Comparison of ENCODE assay signal across 8 cellular contexts in genomic region chr3:196638922-196639516, GRCh38. TPM values are rescaled to one million over a fixed set of nuclear protein-coding genes. Genes with fewer than 3 reads are reported as not detected.
DNase-seq lines count a peak whose midpoint lies in the region; ATAC-seq and TF ChIP-seq lines count a peak whose summit lies in the region.

No MANE protein-coding gene starts in this region.

- peak overlapping the region; percentile 70 for H3K4me3 Mint-ChIP-seq in CD8-positive, alpha-beta T cell
- peak overlapping the region; percentile 60; the same call in 1 of the 2 replicates for H3K4me3 Mint-ChIP-seq in HFFc6
- H3K4me3 Mint-ChIP-seq in activated CD4-positive, alpha-beta memory T cell treated with anti-CD3 and anti-CD28 coated beads for 36 hours: peak overlapping the region; percentile 88
- peak overlapping the region; percentile 87 to 92 for H3K4me3 Mint-ChIP-seq in stimulated activated naive CD8-positive, alpha-beta T cell treated with anti-CD3 and anti-CD28 coated beads, Interleukin-15, amount 100 ng/mL, for 72 hours

- no peaks in the 10 kb centered on the region for H3K27me3 ChIP-seq in CD8-positive, alpha-beta T cell (ENCODE audit: insufficient read depth, low read length)
- H3K27me3 ChIP-seq in hepatocyte: peaks cover 20% of the 10 kb centered on the region

- peaks cover 45% of the 10 kb centered on the region for H3K4me1 ChIP-seq in CD8-positive, alpha-beta T cell (ENCODE audit: insufficient read depth, low read length)
- H3K4me1 ChIP-seq in hepatocyte (ENCODE audit: insufficient read depth): peaks cover 4% of the 10 kb centered on the region

- no peak for DNase-seq in CD8-positive, alpha-beta T cell
- no peak for DNase-seq in HFFc6
- no peak for DNase-seq in activated CD4-positive, alpha-beta memory T cell treated with anti-CD3 and anti-CD28 coated beads for 36 hours
- DNase-seq in hepatocyte (ENCODE audit: low spot score): no peak
- no peak for DNase-seq in stimulated activated naive CD8-positive, alpha-beta T cell treated with anti-CD3 and anti-CD28 coated beads, Interleukin-15, amount 100 ng/mL, for 72 hours
- no peak for DNase-seq in SW480 (ENCODE audit: low spot score)

- H3K79me2 ChIP-seq in hepatocyte: no peaks in the 10 kb centered on the region

- H3K4me1 Mint-ChIP-seq in CD8-positive, alpha-beta T cell (ENCODE audit: low read depth): peaks cover 62% of the 10 kb centered on the region
- peaks cover 14% of the 10 kb centered on the region for H3K4me1 Mint-ChIP-seq in HFFc6 (ENCODE audit: low read depth)
- H3K4me1 Mint-ChIP-seq in activated CD4-positive, alpha-beta memory T cell treated with anti-CD3 and anti-CD28 coated beads for 36 hours (ENCODE audit: low read depth): peaks cover 61% of the 10 kb centered on the region
- peaks cover 73% of the 10 kb centered on the region for H3K4me1 Mint-ChIP-seq in stimulated activated naive CD8-positive, alpha-beta T cell treated with anti-CD3 and anti-CD28 coated beads, Interleukin-15, amount 100 ng/mL, for 72 hours

- no peaks in the 10 kb centered on the region for H3K9me2 ChIP-seq in hepatocyte (replicated peaks; ENCODE audit: insufficient read depth)

- peaks cover 5% of the 10 kb centered on the region for H3K36me3 Mint-ChIP-seq in CD8-positive, alpha-beta T cell
- H3K36me3 Mint-ChIP-seq in HFFc6 (ENCODE audit: low read depth): no peaks in the 10 kb centered on the region
- H3K36me3 Mint-ChIP-seq in activated CD4-positive, alpha-beta memory T cell treated with anti-CD3 and anti-CD28 coated beads for 36 hours: peaks cover 18% of the 10 kb centered on the region

- H3K27ac Mint-ChIP-seq in CD8-positive, alpha-beta T cell: peak overlapping the region; percentile 84
- no peak overlapping the region for H3K27ac Mint-ChIP-seq in HFFc6
- peak overlapping the region; percentile 94 for H3K27ac Mint-ChIP-seq in activated CD4-positive, alpha-beta memory T cell treated with anti-CD3 and anti-CD28 coated beads for 36 hours
- peak overlapping the region in 1 of 2 donors; percentile 49 for H3K27ac Mint-ChIP-seq in stimulated activated naive CD8-positive, alpha-beta T cell treated with anti-CD3 and anti-CD28 coated beads, Interleukin-15, amount 100 ng/mL, for 72 hours

- TF ChIP-seq CTCF in CD8-positive, alpha-beta T cell (IDR thresholded peaks at IDR 0.05): no peak
- TF ChIP-seq CTCF in HFFc6 (IDR thresholded peaks at IDR 0.05): no peak
- TF ChIP-seq CTCF in hepatocyte (IDR thresholded peaks at IDR 0.05; ENCODE audit: poor library complexity): no peak

- ATAC-seq in CD8-positive, alpha-beta T cell: no peak
- ATAC-seq in stimulated activated naive CD8-positive, alpha-beta T cell treated with anti-CD3 and anti-CD28 coated beads, Interleukin-15, amount 100 ng/mL, for 72 hours: no peak
- ATAC-seq in HG02938 (IDR thresholded peaks at IDR 0.05; ENCODE audit: unreplicated experiment) (no peak), GM18873 (IDR thresholded peaks at IDR 0.05; ENCODE audit: low FRiP score, unreplicated experiment) (no peak)

- WGBS in hepatocyte (ENCODE audit: low lambda C conversion rate, missing lambda C conversion rate): 54% methylated on average over 19 of the region's 19 CpGs

- no peaks in the 10 kb centered on the region for H3K36me3 ChIP-seq in CD8-positive, alpha-beta T cell (ENCODE audit: insufficient read depth, low read length)
- no peaks in the 10 kb centered on the region for H3K36me3 ChIP-seq in hepatocyte (replicated peaks; ENCODE audit: insufficient read depth, low read depth)

- H2AFZ ChIP-seq in hepatocyte: peak overlapping the region; percentile 73

- CTCF ChIA-PET in CD8-positive, alpha-beta T cell (lab: Charles Lee): interaction anchor here (1.2 to 4.1 kb wide), 4 partner anchors 28 to 46 kb away, joined by 4 to 34 read pairs (median 8); no protein-coding TSS in a partner anchor
- CTCF ChIA-PET in activated CD4-positive, alpha-beta memory T cell treated with anti-CD3 and anti-CD28 coated beads for 36 hours (lab: Charles Lee): interaction anchor here (3.0 to 5.4 kb wide), 3 partner anchors 7 to 46 kb away, joined by 16 to 43 read pairs (median 20); no protein-coding TSS in a partner anchor

- H3K27ac ChIP-seq in CD8-positive, alpha-beta T cell (ENCODE audit: low read depth, low read length): peak overlapping the region; percentile 47
- no peak overlapping the region for H3K27ac ChIP-seq in hepatocyte

- POLR2A ChIA-PET in CD8-positive, alpha-beta T cell (lab: Charles Lee): interaction anchor here (0.6 to 1.5 kb wide), 7 partner anchors 18 to 194 kb away, joined by 3 to 5 read pairs (median 4); partner anchors contain the start of genes FBXO45, PAK2 and WDR53
- POLR2A ChIA-PET in activated CD4-positive, alpha-beta memory T cell treated with anti-CD3 and anti-CD28 coated beads for 36 hours (lab: Charles Lee): interaction anchor here (0.8 to 2.3 kb wide), 4 partner anchors 9 to 73 kb away, joined by 3 to 12 read pairs (median 3); partner anchors contain the start of genes CEP19 and PIGX

- H3K4me3 ChIP-seq in CD8-positive, alpha-beta T cell (ENCODE audit: low read depth, low read length): peak overlapping the region; percentile 88
- peak overlapping the region; percentile 14 for H3K4me3 ChIP-seq in hepatocyte

- H3K9me3 Mint-ChIP-seq in CD8-positive, alpha-beta T cell: no peaks in the 10 kb centered on the region
- no peaks in the 10 kb centered on the region for H3K9me3 Mint-ChIP-seq in HFFc6
- no peaks in the 10 kb centered on the region for H3K9me3 Mint-ChIP-seq in activated CD4-positive, alpha-beta memory T cell treated with anti-CD3 and anti-CD28 coated beads for 36 hours
- no peaks in the 10 kb centered on the region for H3K9me3 Mint-ChIP-seq in stimulated activated naive CD8-positive, alpha-beta T cell treated with anti-CD3 and anti-CD28 coated beads, Interleukin-15, amount 100 ng/mL, for 72 hours

- H4K20me1 ChIP-seq in hepatocyte (ENCODE audit: insufficient read depth, poor library complexity, severe bottlenecking): no peaks in the 10 kb centered on the region

- peak overlapping the region; percentile 93 for H3K4me2 ChIP-seq in hepatocyte

- no peaks in the 10 kb centered on the region for H3K27me3 Mint-ChIP-seq in CD8-positive, alpha-beta T cell (ENCODE audit: low read depth)
- H3K27me3 Mint-ChIP-seq in HFFc6 (ENCODE audit: insufficient read depth): peaks cover 32% of the 10 kb centered on the region
- H3K27me3 Mint-ChIP-seq in activated CD4-positive, alpha-beta memory T cell treated with anti-CD3 and anti-CD28 coated beads for 36 hours: no peaks in the 10 kb centered on the region
- H3K27me3 Mint-ChIP-seq in stimulated activated naive CD8-positive, alpha-beta T cell treated with anti-CD3 and anti-CD28 coated beads, Interleukin-15, amount 100 ng/mL, for 72 hours: no peaks in the 10 kb centered on the region

- no peaks in the 10 kb centered on the region for H3K9me3 ChIP-seq in CD8-positive, alpha-beta T cell (ENCODE audit: low read length)
- no peaks in the 10 kb centered on the region for H3K9me3 ChIP-seq in hepatocyte (ENCODE audit: low read depth)

- intact Hi-C loops in CD8-positive, alpha-beta T cell (cut with DNase I, micrococcal nuclease): no loop called here
- intact Hi-C loops in activated CD4-positive, alpha-beta memory T cell treated with anti-CD3 and anti-CD28 coated beads for 36 hours (cut with micrococcal nuclease): loop anchor here (10.0 kb wide), 1 partner anchor 226 kb away; the partner anchor contains the start of gene SENP5

RNA-seq across cellular contexts. Expression of gene NRROS, which starts 0.5 kb away (rescaled TPM):
- 1 to 10 TPM; 4.6 to 5.7 TPM for total RNA-seq in CD8-positive, alpha-beta T cell
- under 1 TPM in 5 of 6 experiments, not detected in 1; 0.07 to 0.23 (median 0.13) TPM for total RNA-seq in HFFc6 (2021; fragmentation: NEBNext Ultra II Directional; extraction: Animal tissue kit (Norgen Biotek cat#: 25700))
- 10 to 100 TPM; 24.5 to 25.3 TPM for total RNA-seq in activated CD4-positive, alpha-beta memory T cell treated with anti-CD3 and anti-CD28 coated beads for 36 hours
- 0.33 and 0.36 TPM in 2 replicates for total RNA-seq in hepatocyte
- polyA plus RNA-seq in hepatocyte: not detected in 2 replicates
